8 cellular contexts compared by ENCODE assay signal in the genomic region with DNA sequence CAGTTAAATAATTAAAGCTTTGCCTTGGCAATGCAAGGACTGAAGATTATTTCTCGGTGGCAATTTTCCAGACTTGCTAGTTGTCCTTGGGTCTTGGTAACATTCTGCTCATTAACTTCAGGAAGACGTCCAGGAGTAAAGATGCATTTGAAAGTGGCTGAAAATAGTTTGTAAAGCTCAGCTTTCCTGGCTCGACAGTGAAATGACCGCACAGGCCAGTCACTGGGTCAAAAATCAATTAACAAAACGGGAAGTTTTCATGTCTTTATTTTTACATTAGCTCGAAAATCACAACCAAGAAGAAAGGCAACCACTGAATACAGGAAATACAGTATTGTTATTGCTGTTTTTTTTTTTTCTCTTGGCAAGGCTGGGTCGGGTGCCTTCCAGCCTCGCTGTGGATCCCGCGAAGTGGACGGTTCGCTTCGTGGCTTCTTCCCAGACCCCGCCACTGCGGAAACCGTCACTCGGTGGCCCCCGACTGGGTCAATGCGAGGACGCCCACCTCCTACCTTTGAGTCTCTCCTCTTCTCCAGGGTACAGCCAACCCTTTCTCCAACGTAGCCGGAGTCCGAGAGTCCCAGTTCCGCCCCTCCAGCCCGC. TPM values are rescaled to one million over a fixed set of nuclear protein-coding genes. Genes with fewer than 3 reads are reported as not detected.
A peak's percentile ranks its signal among the peaks of the same experiment; 100 is the strongest.
DNase-seq lines count a peak whose midpoint lies in the region; ATAC-seq lines count a peak whose summit lies in the region.

No MANE protein-coding gene starts in this region.

- H3K9ac ChIP-seq in iPS-20b (ENCODE audit: low read depth, low read length), result peak overlapping the region; percentile 80; the same call in 1 of the 2 replicates

- CTCF ChIA-PET in activated CD4-positive, alpha-beta T cell treated with anti-CD3 and anti-CD28 coated beads, Interleukin-2, amount 10 ng/mL, durations not matched to agents 7 days and 5 days (lab: Charles Lee), result interaction anchor here (0.6 kb wide), 1 partner anchor 210 kb away, joined by 4 read pairs; no protein-coding TSS in a partner anchor

- H3K27ac Mint-ChIP-seq in activated CD4-positive, alpha-beta T cell treated with anti-CD3 and anti-CD28 coated beads, Interleukin-2, amount 10 ng/mL, durations not matched to agents 7 days and 5 days, result no peak overlapping the region

- H3K36me3 ChIP-seq in iPS-20b (ENCODE audit: insufficient read depth, low read depth, low read length), result no peaks in the 10 kb centered on the region

- H3K9me3 ChIP-seq in iPS-20b (ENCODE audit: insufficient read depth, low read depth, low read length), result no peaks in the 10 kb centered on the region

- no peaks in the 10 kb centered on the region for H3K36me3 Mint-ChIP-seq in activated CD4-positive, alpha-beta T cell treated with anti-CD3 and anti-CD28 coated beads, Interleukin-2, amount 10 ng/mL, durations not matched to agents 7 days and 5 days (ENCODE audit: low read depth)

- H3K4me3 ChIP-seq in iPS-20b (ENCODE audit: low read length) (peak overlapping the region; percentile 91), skin epidermis (peak overlapping the region; percentile 51 to 88 (median 72))

- no peaks in the 10 kb centered on the region; the same call in 1 of the 2 replicates for H3K4me1 ChIP-seq in iPS-20b (ENCODE audit: insufficient read depth, low read length)

- H3K4me1 Mint-ChIP-seq in activated CD4-positive, alpha-beta T cell treated with anti-CD3 and anti-CD28 coated beads, Interleukin-2, amount 10 ng/mL, durations not matched to agents 7 days and 5 days, result peaks cover 10% of the 10 kb centered on the region

- H3K27ac ChIP-seq in angular gyrus (ENCODE audit: low read depth, low read length) (peak overlapping the region; percentile 27), iPS-20b (ENCODE audit: low read length) (no peak overlapping the region), skin epidermis (peak overlapping the region in 19 of 21 experiments; percentile 63 to 84 (median 78))

- no peaks in the 10 kb centered on the region for H3K9me3 Mint-ChIP-seq in activated CD4-positive, alpha-beta T cell treated with anti-CD3 and anti-CD28 coated beads, Interleukin-2, amount 10 ng/mL, durations not matched to agents 7 days and 5 days

- peaks cover 45% of the 10 kb centered on the region for H3K27me3 Mint-ChIP-seq in activated CD4-positive, alpha-beta T cell treated with anti-CD3 and anti-CD28 coated beads, Interleukin-2, amount 10 ng/mL, durations not matched to agents 7 days and 5 days

- POLR2A ChIA-PET in activated CD4-positive, alpha-beta T cell treated with anti-CD3 and anti-CD28 coated beads, Interleukin-2, amount 10 ng/mL, durations not matched to agents 7 days and 5 days (lab: Charles Lee), result no interaction called here

- DNase-seq in activated CD4-positive, alpha-beta T cell treated with anti-CD3 and anti-CD28 coated beads, Interleukin-2, amount 10 ng/mL, durations not matched to agents 7 days and 5 days, result no peak
- DNase-seq in activated CD4-positive, alpha-beta T cell treated with anti-CD3 and anti-CD28 coated beads, Interleukin-2, amount 50 U/mL, for 48 hours, result no peak
- no peak for DNase-seq in activated effector memory CD4-positive, alpha-beta T cell treated with Interleukin-2 at 50 U/mL for 16 hours
- no peak for DNase-seq in HK-2 (ENCODE audit: unreplicated experiment)

- H3K4me3 Mint-ChIP-seq in activated CD4-positive, alpha-beta T cell treated with anti-CD3 and anti-CD28 coated beads, Interleukin-2, amount 10 ng/mL, durations not matched to agents 7 days and 5 days, result peak overlapping the region; percentile 44

- no peak for ATAC-seq in HG02623 (IDR thresholded peaks at IDR 0.05; ENCODE audit: unreplicated experiment)

- H3K27me3 ChIP-seq in iPS-20b (ENCODE audit: insufficient read depth, low read length), result peaks cover 14% of the 10 kb centered on the region; the same call in 1 of the 2 replicates

RNA-seq across cellular contexts. Expression of gene SNX7, which starts 0.5 kb away (rescaled TPM):
- not detected for total RNA-seq in activated CD4-positive, alpha-beta T cell treated with anti-CD3 and anti-CD28 coated beads, Interleukin-2, amount 10 ng/mL, durations not matched to agents 7 days and 5 days
